In genomic region chr19:30374791-30375650, GRCh38 we compare ENCODE assay signal across 14 cellular contexts. TPM values are rescaled to one million over a fixed set of nuclear protein-coding genes. Genes with fewer than 3 reads are reported as not detected.
A peak's percentile ranks its signal among the peaks of the same experiment; 100 is the strongest.
DNase-seq lines count a peak whose midpoint lies in the region; ATAC-seq, FAIRE-seq and TF ChIP-seq lines count a peak whose summit lies in the region.
"Had no signal": no experiment of that assay in that cellular context is flagged by ENCODE, and none has a peak within 500 bp of the region (broad histone marks: within the 10 kb centered on the region; RNA-seq: fewer than 3 reads in every experiment).

No MANE protein-coding gene starts in this region.

- 4% methylated on average over 101 of the region's 101 CpGs for WGBS in right cardiac atrium

- no peaks in the 10 kb centered on the region for H3K4me1 ChIP-seq in right cardiac atrium (ENCODE audit: control insufficient read depth, insufficient read depth, low read length)
- H3K4me1 ChIP-seq: tibial artery had no signal

- no peak overlapping the region for H3K27ac ChIP-seq in right cardiac atrium (ENCODE audit: low read length)
- H3K27ac ChIP-seq: epithelial cell of prostate, tibial artery had no signal

- H3K4me3 ChIP-seq in right cardiac atrium (ENCODE audit: low read length) (peak overlapping the region; percentile 39), retinal pigment epithelial cell (ENCODE audit: low read length) (peak overlapping the region; percentile 20)
- H3K4me3 ChIP-seq: lung, tibial artery had no signal

- intact Hi-C loops in right cardiac atrium (cut with DNase I), result no loop called here

- H3K9me3 ChIP-seq in right cardiac atrium (ENCODE audit: control insufficient read depth, low read length), result no peaks in the 10 kb centered on the region
- H3K9me3 ChIP-seq: tibial artery had no signal

- DNase-seq in Daoy (ENCODE audit: low read depth) (peak; percentile 49), NCI-H82 (lab: John Stamatoyannopoulos, UW) (peak; percentile 87), right cardiac atrium (no peak), retinal pigment epithelial cell (ENCODE audit: low read depth) (no peak), HTR-8/SVneo (ENCODE audit: insufficient read length, low spot score) (no peak), SHP77 (lab: John Stamatoyannopoulos, UW) (no peak)
- no peak for DNase-seq in stimulated activated CD4-positive, alpha-beta T cell treated with anti-CD3 and anti-CD28 coated beads, Interleukin-4, amount 100 ng/mL, for 1 hour
- DNase-seq: activated CD4-positive, alpha-beta T cell treated with anti-CD3 and anti-CD28 coated beads for 1 hour; GOT3 had no signal

- no peak for TF ChIP-seq CTCF in retinal pigment epithelial cell (conservative IDR thresholded peaks at IDR 0.05; ENCODE audit: low read depth, low read length)

- ATAC-seq in right cardiac atrium, result peak in 1 of 2 donors; percentile 49
- ATAC-seq in GM18511 (IDR thresholded peaks at IDR 0.05; ENCODE audit: unreplicated experiment), result no peak

- FAIRE-seq in HTR-8/SVneo (lab: Jason Lieb, UNC), result no peak
- FAIRE-seq: D721Med had no signal

- no peaks in the 10 kb centered on the region for H3K27me3 ChIP-seq in right cardiac atrium (ENCODE audit: control insufficient read depth, insufficient read depth)

RNA-seq across cellular contexts. Expression of gene ZNF536, which starts 2.8 kb away (rescaled TPM):
- total RNA-seq in Daoy (2014; rRNA removed; shearing (Covaris generic)), result 10.2 and 11.2 TPM in 2 replicates
- 1 to 10 TPM; 2.5 to 6.5 (median 5.0) TPM for total RNA-seq in right cardiac atrium
- polyA plus RNA-seq in right cardiac atrium, result 2.5 TPM

Comparison
In these comparisons a context has a peak if more than half of its experiments do, and no peak if none do; other contexts are left out.
1. DNase-seq: peak in Daoy (single experiment) and NCI-H82 (single experiment); none in right cardiac atrium (0 of 3), retinal pigment epithelial cell (single experiment), HTR-8/SVneo (single experiment), stimulated activated CD4-positive, alpha-beta T cell treated with anti-CD3 and anti-CD28 coated beads, Interleukin-4, amount 100 ng/mL, for 1 hour (single experiment) and SHP77 (0 of 2).